Comparison of ENCODE assay signal across 23 cellular contexts in the genomic region with DNA sequence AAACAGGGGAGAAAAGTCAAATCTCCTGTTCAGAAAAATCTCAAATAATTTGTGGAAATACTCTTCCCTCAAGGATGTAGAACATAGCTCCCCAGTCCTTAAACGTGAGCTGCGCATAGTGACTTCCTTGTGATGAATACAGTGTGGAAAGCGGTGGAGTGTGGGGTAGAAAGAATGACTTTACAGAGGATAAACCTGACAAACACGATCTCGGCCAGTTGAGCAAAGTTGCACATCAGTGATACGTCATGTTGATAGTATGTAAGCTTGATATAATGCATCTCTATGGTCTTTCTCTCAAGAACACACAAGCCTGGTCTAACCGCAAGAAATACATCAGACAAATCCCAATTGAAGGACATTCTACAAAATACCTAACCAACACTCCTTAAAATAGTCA. TPM values are rescaled to one million over a fixed set of nuclear protein-coding genes. Genes with fewer than 3 reads are reported as not detected.
DNase-seq lines count a peak whose midpoint lies in the region; ATAC-seq, FAIRE-seq and TF ChIP-seq lines count a peak whose summit lies in the region.
"Had no signal": no experiment of that assay in that cellular context is flagged by ENCODE, and none has a peak within 500 bp of the region (broad histone marks: within the 10 kb centered on the region; RNA-seq: fewer than 3 reads in every experiment).

No MANE protein-coding gene starts in this region.

- H3K9me1 ChIP-seq in IMR-90 (ENCODE audit: insufficient read depth, low read length) = no peaks in the 10 kb centered on the region

- no peak overlapping the region for H3K23ac ChIP-seq in IMR-90 (ENCODE audit: low read depth, low read length)
- no peak overlapping the region for H3K23ac ChIP-seq in trophoblast cell (ENCODE audit: low read length)

- no peak overlapping the region for H4K8ac ChIP-seq in IMR-90 (ENCODE audit: low read depth in 2 of 2, low read length in 2 of 2)
- no peak overlapping the region for H4K8ac ChIP-seq in trophoblast cell (ENCODE audit: low read depth, low read length)

- no peak overlapping the region for H3K4ac ChIP-seq in IMR-90 (ENCODE audit: low read depth, low read length)
- no peak overlapping the region for H3K4ac ChIP-seq in trophoblast cell (ENCODE audit: low read depth, low read length)

- H2BK5ac ChIP-seq in IMR-90 (ENCODE audit: low read depth, low read length, poor library complexity, severe bottlenecking) (no peak overlapping the region), trophoblast cell (ENCODE audit: low read depth, low read length, poor library complexity) (no peak overlapping the region)

- no peaks in the 10 kb centered on the region for H3K4me1 Mint-ChIP-seq in natural killer cell treated with Interleukin-12 subunit alpha and Interleukin-12 subunit beta and Interleukin-15 and Interleukin-18, amount 100 ng/mL, for 72 hours (ENCODE audit: low read depth in 2 of 2)
- H3K4me1 Mint-ChIP-seq: CD8-positive, alpha-beta memory T cell had no signal

- H2AK5ac ChIP-seq in IMR-90 (ENCODE audit: low read depth, low read length) (no peak overlapping the region), trophoblast cell (ENCODE audit: low read length) (no peak overlapping the region)

- no peak for TF ChIP-seq POLR2A in IMR-90 (IDR thresholded peaks at IDR 0.05; ENCODE audit: low read depth, low read length)

- H2BK120ac ChIP-seq in IMR-90 (ENCODE audit: low read depth, low read length) (no peak overlapping the region), trophoblast cell (ENCODE audit: insufficient read depth, low read length, poor library complexity) (no peak overlapping the region)

- TF ChIP-seq RAD21 in IMR-90 (IDR thresholded peaks at IDR 0.05; ENCODE audit: low read length) = no peak

- POLR2A ChIA-PET in IMR-90 (lab: Charles Lee; ENCODE audit: unreplicated experiment) = no interaction called here

- in situ Hi-C loops in IMR-90 (cut with MboI; ENCODE audit: low sequenced_read_pairs) = loop anchor here (25.0 kb wide), 1 partner anchor 90 kb away; no protein-coding TSS in a partner anchor

- no peaks in the 10 kb centered on the region for H3K9me3 Mint-ChIP-seq in natural killer cell treated with Interleukin-12 subunit alpha and Interleukin-12 subunit beta and Interleukin-15 and Interleukin-18, amount 100 ng/mL, for 72 hours
- H3K9me3 Mint-ChIP-seq: CD4-positive, alpha-beta T cell; CD8-positive, alpha-beta memory T cell had no signal

- H2AFZ ChIP-seq in IMR-90 (replicated peaks; ENCODE audit: low read length, poor library complexity) (no peak overlapping the region), trophoblast cell (ENCODE audit: insufficient read depth, low read length, poor library complexity) (no peak overlapping the region)

- H3K4me3 ChIP-seq in IMR-90 (ENCODE audit: insufficient read depth, low read depth, low read length) = no peak overlapping the region
- no peak overlapping the region for H3K4me3 ChIP-seq in bronchial epithelial cell (ENCODE audit: low read depth, low read length)
- no peak overlapping the region for H3K4me3 ChIP-seq in trophoblast cell (ENCODE audit: low read depth, low read length)
- H3K4me3 ChIP-seq in left ventricle myocardium inferior = no peak overlapping the region
- H3K4me3 ChIP-seq: A549; BLaER1 treated with 17β-estradiol and CSF1 and Interleukin-3, amounts not matched to agents 10 nM and 100 nM had no signal

- no peaks in the 10 kb centered on the region for H4K20me1 ChIP-seq in IMR-90 (ENCODE audit: insufficient read depth, low read length)
- H4K20me1 ChIP-seq: BLaER1 treated with 17β-estradiol and CSF1 and Interleukin-3, amounts not matched to agents 10 nM and 100 nM had no signal

- no TSS peak for BruUV-seq in IMR-90 (replicated peaks; lab: Mats Ljungman, UMichigan)

- H4K12ac ChIP-seq in trophoblast cell (ENCODE audit: low read depth, low read length) = no peak overlapping the region

- no peak overlapping the region for H2BK15ac ChIP-seq in IMR-90 (ENCODE audit: low read depth, low read length)

- peak; percentile 44 for DNase-seq in IMR-90
- DNase-seq in bronchial epithelial cell (ENCODE audit: low read depth) = peak; percentile 20
- DNase-seq in trophoblast cell = peak; percentile 38 to 70
- no peak for DNase-seq in NCI-H69 (lab: John Stamatoyannopoulos, UW)
- no peak for DNase-seq in natural killer cell treated with Interleukin-12 subunit alpha and Interleukin-12 subunit beta and Interleukin-15 and Interleukin-18, amount 100 ng/mL, for 72 hours (ENCODE audit: low spot score)
- no peak for DNase-seq in left ventricle myocardium inferior
- DNase-seq: 8988T; ACHN; AML-193; BE2C; CD4-positive, alpha-beta T cell; CD8-positive, alpha-beta memory T cell; DMS 273 treated with DMSO at 0.1 percent for 48 hours; DMS79 treated with DMSO at 0.1 percent for 48 hours; GOT3; HCEC 1CT had no signal

- H3K18ac ChIP-seq in IMR-90 (ENCODE audit: low read depth, low read length) = no peak overlapping the region
- H3K18ac ChIP-seq in trophoblast cell (ENCODE audit: low read length) = no peak overlapping the region

- H4K91ac ChIP-seq in IMR-90 (ENCODE audit: insufficient read depth, low read depth, low read length) (no peak overlapping the region), trophoblast cell (ENCODE audit: low read depth, low read length) (no peak overlapping the region)

- H3K14ac ChIP-seq in IMR-90 (replicated peaks; ENCODE audit: low read depth, low read length) (no peak overlapping the region), trophoblast cell (ENCODE audit: low read length) (no peak overlapping the region)

- H3K79me2 ChIP-seq in trophoblast cell (ENCODE audit: control insufficient read depth, insufficient read depth, low read length, poor library complexity) = no peaks in the 10 kb centered on the region

- no peak overlapping the region for H2AK9ac ChIP-seq in IMR-90 (replicated peaks; ENCODE audit: low read depth, low read length, poor library complexity)

- no peak; the same call in 1 of the 2 replicates for ATAC-seq in IMR-90 (ENCODE audit: low read depth)
- ATAC-seq in natural killer cell treated with Interleukin-12 subunit alpha and Interleukin-12 subunit beta and Interleukin-15 and Interleukin-18, amount 100 ng/mL, for 72 hours = no peak
- ATAC-seq: A549 had no signal

- no peak overlapping the region for H2BK20ac ChIP-seq in IMR-90 (ENCODE audit: low read depth, low read length)

- H2BK12ac ChIP-seq in trophoblast cell (ENCODE audit: low read length) = no peak overlapping the region

- H3K27ac ChIP-seq in IMR-90 (ENCODE audit: insufficient read depth, low read length) = no peak overlapping the region
- no peak overlapping the region for H3K27ac ChIP-seq in trophoblast cell (ENCODE audit: low read depth, low read length)
- H3K27ac ChIP-seq in left ventricle myocardium inferior (replicated peaks) = no peak overlapping the region
- H3K27ac ChIP-seq: A549; BLaER1 treated with 17β-estradiol and CSF1 and Interleukin-3, amounts not matched to agents 10 nM and 100 nM had no signal

- H3K4me2 ChIP-seq in IMR-90 (ENCODE audit: low read depth, low read length) = no peak overlapping the region
- H3K4me2 ChIP-seq in trophoblast cell (ENCODE audit: low read length) = no peak overlapping the region
- H3K4me2 ChIP-seq: A549; BLaER1 treated with 17β-estradiol and CSF1 and Interleukin-3, amounts not matched to agents 10 nM and 100 nM had no signal

- dilution Hi-C loops in IMR-90 (cut with HindIII; ENCODE audit: low sequenced_read_pairs, unreplicated experiment) = no loop called here

- TF ChIP-seq CTCF in IMR-90 (conservative IDR thresholded peaks at IDR 0.05; ENCODE audit: low read depth, low read length) = no peak
- TF ChIP-seq CTCF in bronchial epithelial cell (IDR thresholded peaks at IDR 0.05; ENCODE audit: insufficient read depth, low read length, severe bottlenecking) = no peak
- no peak for TF ChIP-seq CTCF in left ventricle myocardium inferior (IDR thresholded peaks at IDR 0.05; ENCODE audit: borderline replicate concordance)

- H3K36me3 ChIP-seq in IMR-90 (ENCODE audit: control insufficient read depth, insufficient read depth, low read length) (no peaks in the 10 kb centered on the region), bronchial epithelial cell (ENCODE audit: control insufficient read depth, insufficient read depth, low read length) (no peaks in the 10 kb centered on the region), trophoblast cell (ENCODE audit: control insufficient read depth in 1 of 2, insufficient read depth in 2 of 2, low read length in 2 of 2) (no peaks in the 10 kb centered on the region), left ventricle myocardium inferior (no peaks in the 10 kb centered on the region)
- H3K36me3 ChIP-seq: BE2C; BLaER1 treated with 17β-estradiol and CSF1 and Interleukin-3, amounts not matched to agents 10 nM and 100 nM had no signal

- H3K27me3 ChIP-seq in IMR-90 (ENCODE audit: control insufficient read depth, insufficient read depth, low read length) (peaks cover 1% of the 10 kb centered on the region; the same call in 1 of the 2 replicates), bronchial epithelial cell (ENCODE audit: control insufficient read depth, insufficient read depth, low read length) (peaks cover 4% of the 10 kb centered on the region), trophoblast cell (ENCODE audit: insufficient read depth, low read length) (no peaks in the 10 kb centered on the region), left ventricle myocardium inferior (ENCODE audit: low read depth) (no peaks in the 10 kb centered on the region)
- H3K27me3 ChIP-seq: BE2C; BLaER1 treated with 17β-estradiol and CSF1 and Interleukin-3, amounts not matched to agents 10 nM and 100 nM had no signal

- H3K36me3 Mint-ChIP-seq in natural killer cell treated with Interleukin-12 subunit alpha and Interleukin-12 subunit beta and Interleukin-15 and Interleukin-18, amount 100 ng/mL, for 72 hours = no peaks in the 10 kb centered on the region
- H3K36me3 Mint-ChIP-seq: CD14-positive monocyte; CD8-positive, alpha-beta memory T cell had no signal

- no peak overlapping the region for H3K56ac ChIP-seq in IMR-90 (ENCODE audit: extremely low read depth, insufficient read depth, low read length)

- H3K9ac ChIP-seq in IMR-90 (ENCODE audit: low read depth, low read length) (no peak overlapping the region), trophoblast cell (ENCODE audit: low read length) (no peak overlapping the region)
- H3K9ac ChIP-seq: BLaER1 treated with 17β-estradiol and CSF1 and Interleukin-3, amounts not matched to agents 10 nM and 100 nM had no signal

- no peak overlapping the region for H3K27ac Mint-ChIP-seq in natural killer cell treated with Interleukin-12 subunit alpha and Interleukin-12 subunit beta and Interleukin-15 and Interleukin-18, amount 100 ng/mL, for 72 hours
- H3K27ac Mint-ChIP-seq: CD14-positive monocyte; CD4-positive, alpha-beta T cell; CD8-positive, alpha-beta memory T cell had no signal

- H3K79me1 ChIP-seq in IMR-90 (ENCODE audit: low read depth in 1 of 2, low read length in 2 of 2) (no peaks in the 10 kb centered on the region), trophoblast cell (ENCODE audit: low read length) (no peaks in the 10 kb centered on the region)

- peaks cover 25 to 28% of the 10 kb centered on the region in 2 donors for H3K27me3 Mint-ChIP-seq in natural killer cell treated with Interleukin-12 subunit alpha and Interleukin-12 subunit beta and Interleukin-15 and Interleukin-18, amount 100 ng/mL, for 72 hours

- CTCF ChIA-PET in IMR-90 (lab: Yijun Ruan, JAX) = interaction anchor here (2.6 kb wide), 1 partner anchor 10 kb away, joined by 11 read pairs; no protein-coding TSS in a partner anchor

- no CpG with 5 or more reads among the region's 7 CpGs for WGBS in IMR-90 (ENCODE audit: extremely low coverage in 2 of 2, insufficient read length in 1 of 2), 2 experiments
- WGBS in trophoblast cell (ENCODE audit: extremely low coverage, insufficient coverage, insufficient read length) = no CpG with 5 or more reads among the region's 7 CpGs

- intact Hi-C loops in IMR-90 (cut with micrococcal nuclease) = no loop called here
- intact Hi-C loops in left ventricle myocardium inferior (cut with micrococcal nuclease) = no loop called here

- H3K4me1 ChIP-seq in IMR-90 (ENCODE audit: control insufficient read depth, insufficient read depth, low read length) (no peaks in the 10 kb centered on the region), trophoblast cell (ENCODE audit: control insufficient read depth in 1 of 2, insufficient read depth in 2 of 2, low read length in 2 of 2) (no peaks in the 10 kb centered on the region), left ventricle myocardium inferior (no peaks in the 10 kb centered on the region)
- H3K4me1 ChIP-seq: A549, BE2C had no signal

- H3K9me3 ChIP-seq in IMR-90 (ENCODE audit: control insufficient read depth, insufficient read depth, low read length) (no peaks in the 10 kb centered on the region), trophoblast cell (ENCODE audit: insufficient read depth, low read depth, low read length) (no peaks in the 10 kb centered on the region), left ventricle myocardium inferior (replicated peaks) (no peaks in the 10 kb centered on the region)
- H3K9me3 ChIP-seq: BE2C had no signal

- H4K5ac ChIP-seq in IMR-90 (ENCODE audit: low read depth, low read length) = no peak overlapping the region

- no peak for FAIRE-seq in bronchial epithelial cell (lab: Jason Lieb, UNC)
- FAIRE-seq: A549, D721Med, G401.6, GM12892, H54 had no signal

- no peak overlapping the region for H3K4me3 Mint-ChIP-seq in natural killer cell treated with Interleukin-12 subunit alpha and Interleukin-12 subunit beta and Interleukin-15 and Interleukin-18, amount 100 ng/mL, for 72 hours
- H3K4me3 Mint-ChIP-seq: CD14-positive monocyte; CD4-positive, alpha-beta T cell; CD8-positive, alpha-beta memory T cell had no signal

RNA-seq across cellular contexts. Expression of a gene that starts 32.0 kb away (rescaled TPM):
- 12.2 and 15.1 TPM in 2 replicates for total RNA-seq in IMR-90 (2012; rRNA removed)
- polyA plus RNA-seq in IMR-90 (2012; rRNA removed) = 25.9 and 29.9 TPM in 2 replicates
- 19.8 and 29.3 TPM in 2 replicates for polyA plus RNA-seq in IMR-90 (2012; cell fraction: cytosol; rRNA removed)
- 22.4 and 28.3 TPM in 2 replicates for polyA plus RNA-seq in IMR-90 (2012; cell fraction: nucleus; rRNA removed; ENCODE audit: low replicate concordance)
- 0.53 and 0.90 TPM in 2 replicates for total RNA-seq in bronchial epithelial cell
- polyA plus RNA-seq in trophoblast cell (2013) = 2.8 and 3.0 TPM in 2 replicates
- total RNA-seq in natural killer cell treated with Interleukin-12 subunit alpha and Interleukin-12 subunit beta and Interleukin-15 and Interleukin-18, amount 100 ng/mL, for 72 hours = 1 to 10 TPM in 1 of 2 donors, under 1 TPM in 1; 0.73 to 1.3 TPM
- total RNA-seq in left ventricle myocardium inferior = 47.5 TPM

RNA-seq across cellular contexts. Expression of a gene that starts 34.9 kb away (rescaled TPM):
- 1.1 and 1.7 TPM in 2 replicates for total RNA-seq in IMR-90 (2012; rRNA removed)
- 0.59 and 1.4 TPM in 2 replicates for polyA plus RNA-seq in IMR-90 (2012; rRNA removed)
- 0.14 and 0.64 TPM in 2 replicates for polyA plus RNA-seq in IMR-90 (2012; cell fraction: cytosol; rRNA removed)
- polyA plus RNA-seq in IMR-90 (2012; cell fraction: nucleus; rRNA removed; ENCODE audit: low replicate concordance) = 0.45 and 0.69 TPM in 2 replicates
- 0.26 TPM in 2 replicates for total RNA-seq in bronchial epithelial cell
- 0.57 and 0.68 TPM in 2 replicates for polyA plus RNA-seq in trophoblast cell (2013)
- total RNA-seq in natural killer cell treated with Interleukin-12 subunit alpha and Interleukin-12 subunit beta and Interleukin-15 and Interleukin-18, amount 100 ng/mL, for 72 hours = 1 to 10 TPM in 1 of 2 donors, under 1 TPM in 1; 0.11 to 4.8 TPM
- total RNA-seq in left ventricle myocardium inferior = 0.05 TPM

Comparison
In these comparisons a context has a peak if more than half of its experiments do, and no peak if none do; other contexts are left out.
1. DNase-seq: peak in IMR-90 (single experiment), bronchial epithelial cell (single experiment) and trophoblast cell (2 of 2); none in NCI-H69 (single experiment), natural killer cell treated with Interleukin-12 subunit alpha and Interleukin-12 subunit beta and Interleukin-15 and Interleukin-18, amount 100 ng/mL, for 72 hours (single experiment) and left ventricle myocardium inferior (single experiment).